Comparison of ENCODE assay signal across 31 cellular contexts in the genomic region with DNA sequence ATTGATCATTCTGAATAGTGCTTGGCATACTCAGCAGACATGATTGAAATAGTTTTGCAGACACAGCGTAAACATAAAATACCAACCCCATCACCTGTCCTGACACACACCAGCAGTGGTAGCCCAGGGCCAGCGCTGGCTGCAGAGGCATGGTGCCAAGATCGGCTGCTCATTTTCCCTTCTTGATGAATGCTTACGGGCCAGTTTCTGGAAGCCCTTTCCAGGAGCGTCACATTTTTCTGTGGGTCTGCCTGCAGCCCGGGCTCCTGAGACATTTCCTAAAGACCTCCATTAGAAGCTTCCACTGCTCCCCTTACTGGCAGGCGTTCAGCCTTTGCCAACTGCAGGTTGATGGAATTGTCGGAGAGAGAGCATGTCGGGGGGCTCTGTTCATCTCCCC. TPM values are rescaled to one million over a fixed set of nuclear protein-coding genes. Genes with fewer than 3 reads are reported as not detected.
"Had no signal": no experiment of that assay in that cellular context is flagged by ENCODE, and none has a peak within 500 bp of the region (broad histone marks: within the 10 kb centered on the region; RNA-seq: fewer than 3 reads in every experiment).

No MANE protein-coding gene starts in this region.

- H3K4me1 ChIP-seq: esophagus muscularis mucosa, foreskin keratinocyte, gastroesophageal sphincter, heart left ventricle, neural progenitor cell, sigmoid colon, testis, tibial artery, upper lobe of left lung had no signal

- DNase-seq: effector CD8-positive, alpha-beta T cell; foreskin keratinocyte; kidney glomerular epithelial cell; left colon; left ventricle myocardium superior; mucosa of descending colon; naive B cell; sigmoid colon; stimulated activated CD4-positive, alpha-beta T cell treated with anti-CD3 and anti-CD28 coated beads, Interleukin-4, amount 100 ng/mL, for 4 hours; stimulated activated naive CD8-positive, alpha-beta T cell treated with anti-CD3 and anti-CD28 coated beads, Interleukin-15, Interleukin-2, amounts not matched to agents 100 U/mL and 50 U/mL, for 24 hours; testis; upper lobe of left lung had no signal

- H3K9me3 Mint-ChIP-seq: dendritic cell treated with granulocyte-macrophage colony-stimulating factor and Interleukin-4, amounts not matched to agents 40 ng/mL and 50 ng/mL, for 4 days; mesothelial cell of epicardium; nephron had no signal

- H3K27me3 ChIP-seq: foreskin keratinocyte, neural progenitor cell, testis, upper lobe of left lung had no signal

- H3K9me3 ChIP-seq: gastroesophageal sphincter, heart left ventricle, mucosa of descending colon, sigmoid colon, testis, tibial artery, upper lobe of left lung had no signal

- H3K4me3 Mint-ChIP-seq: dendritic cell treated with granulocyte-macrophage colony-stimulating factor and Interleukin-4, amounts not matched to agents 40 ng/mL and 50 ng/mL, for 4 days; memory B cell; mesothelial cell of epicardium; naive B cell; nephron; neural progenitor cell; stimulated activated memory B cell treated with anti-CD40 and anti-IgM and Interleukin-4, amounts not matched to agents 10 μg/mL and 1 μg/mL and 100 μg/mL, for 72 hours had no signal

- H3K36me3 Mint-ChIP-seq: memory B cell; mesothelial cell of epicardium; naive B cell; neural progenitor cell; stimulated activated memory B cell treated with anti-CD40 and anti-IgM and Interleukin-4, amounts not matched to agents 10 μg/mL and 1 μg/mL and 100 μg/mL, for 72 hours had no signal

- H3K36me3 ChIP-seq: esophagus muscularis mucosa, gastroesophageal sphincter, heart left ventricle, neural progenitor cell, sigmoid colon, tibial artery, upper lobe of left lung had no signal

- ATAC-seq: foreskin keratinocyte; gastroesophageal sphincter; heart left ventricle; left colon; left ventricle myocardium superior; mucosa of descending colon; stimulated activated memory B cell treated with anti-CD40 and anti-IgM and Interleukin-4, amounts not matched to agents 10 μg/mL and 1 μg/mL and 100 μg/mL, for 72 hours; stimulated activated naive CD8-positive, alpha-beta T cell treated with anti-CD3 and anti-CD28 coated beads, Interleukin-15, Interleukin-2, amounts not matched to agents 100 U/mL and 50 U/mL, for 24 hours had no signal

- H3K4me3 ChIP-seq: esophagus muscularis mucosa, gastroesophageal sphincter, heart left ventricle, hepatocyte, lung, mucosa of descending colon, neural progenitor cell, sigmoid colon, testis, tibial artery, upper lobe of left lung had no signal

- H3K27ac Mint-ChIP-seq: dendritic cell treated with granulocyte-macrophage colony-stimulating factor and Interleukin-4, amounts not matched to agents 40 ng/mL and 50 ng/mL, for 4 days; memory B cell; mesothelial cell of epicardium; nephron; neural progenitor cell; progenitor cell of endocrine pancreas; stimulated activated memory B cell treated with anti-CD40 and anti-IgM and Interleukin-4, amounts not matched to agents 10 μg/mL and 1 μg/mL and 100 μg/mL, for 72 hours had no signal

- H3K27me3 Mint-ChIP-seq: dendritic cell treated with granulocyte-macrophage colony-stimulating factor and Interleukin-4, amounts not matched to agents 40 ng/mL and 50 ng/mL, for 4 days; memory B cell; stimulated activated memory B cell treated with anti-CD40 and anti-IgM and Interleukin-4, amounts not matched to agents 10 μg/mL and 1 μg/mL and 100 μg/mL, for 72 hours had no signal

- H3K27ac ChIP-seq: esophagus muscularis mucosa, foreskin keratinocyte, gastroesophageal sphincter, heart left ventricle, hepatocyte, neural progenitor cell, parathyroid adenoma, sigmoid colon, testis, tibial artery, upper lobe of left lung had no signal

- H3K4me1 Mint-ChIP-seq: memory B cell; mesothelial cell of epicardium; naive B cell; nephron; stimulated activated memory B cell treated with anti-CD40 and anti-IgM and Interleukin-4, amounts not matched to agents 10 μg/mL and 1 μg/mL and 100 μg/mL, for 72 hours had no signal

RNA-seq across cellular contexts. Expression of a gene that starts 48.6 kb away (rescaled TPM):
- total RNA-seq: endothelial cell of umbilical vein, epithelial cell of proximal tubule, fibroblast of lung, left colon, left ventricle myocardium superior, osteoblast, skeletal muscle tissue had no signal
